24 cellular contexts compared by ENCODE assay signal in the genomic region with DNA sequence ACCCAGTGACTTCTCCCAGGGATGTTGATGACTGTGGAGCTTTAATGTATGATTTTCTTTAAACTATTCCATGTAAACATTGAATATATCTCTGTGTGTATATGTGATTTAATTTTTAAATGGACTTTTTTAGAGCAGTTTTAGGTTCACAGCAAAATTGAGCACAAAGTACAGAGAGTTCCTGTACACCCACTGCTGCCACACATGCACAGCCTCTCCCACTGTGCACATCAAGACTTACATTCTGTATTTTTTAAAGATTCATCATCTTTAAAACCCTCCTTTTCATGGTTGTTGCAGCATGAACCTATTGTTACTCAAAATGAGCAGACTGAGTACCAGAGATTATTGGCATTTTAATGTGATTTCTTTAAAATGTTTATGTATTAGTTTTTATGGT. TPM values are rescaled to one million over a fixed set of nuclear protein-coding genes. Genes with fewer than 3 reads are reported as not detected.
"Had no signal": no experiment of that assay in that cellular context is flagged by ENCODE, and none has a peak within 500 bp of the region (broad histone marks: within the 10 kb centered on the region; RNA-seq: fewer than 3 reads in every experiment).

No MANE protein-coding gene starts in this region.

- H3K4me1 ChIP-seq: gastroesophageal sphincter had no signal

- H3K4me3 ChIP-seq: gastroesophageal sphincter, heart left ventricle, lung, pancreas, sigmoid colon, tibial artery had no signal

- H3K27me3 ChIP-seq: gastroesophageal sphincter, heart left ventricle, neutrophil, pancreas, sigmoid colon, tibial artery had no signal

- H3K36me3 ChIP-seq: gastroesophageal sphincter, heart left ventricle, neutrophil, pancreas, sigmoid colon, tibial artery had no signal

- H3K9me3 ChIP-seq: gastroesophageal sphincter, heart left ventricle, neutrophil, pancreas, sigmoid colon, tibial artery had no signal

- DNase-seq: central memory CD4-positive, alpha-beta T cell; cortex of kidney; effector CD4-positive, alpha-beta T cell; foreskin fibroblast; heart left ventricle; hippocampal formation; islet precursor cell; left ventricle myocardium superior; naive B cell; pancreas; right cardiac atrium; sigmoid colon; small intestine; stimulated activated CD4-positive, alpha-beta T cell treated with anti-CD3 and anti-CD28 coated beads, Interleukin-1b, Interleukin-23, amount 100 ng/mL, for 48 hours; stimulated activated CD4-positive, alpha-beta T cell treated with anti-CD3 and anti-CD28 coated beads, Interleukin-4, amount 100 ng/mL, for 1 hour; stimulated activated CD8-positive, alpha-beta memory T cell treated with anti-CD3 and anti-CD28 coated beads, Interleukin-4, amount 100 ng/mL, for 48 hours; stimulated activated naive CD4-positive, alpha-beta T cell; stimulated activated naive CD8-positive, alpha-beta T cell treated with anti-CD3 and anti-CD28 coated beads, Interleukin-15, amount 100 ng/mL, for 72 hours; tibial artery had no signal

- H3K27ac ChIP-seq: gastroesophageal sphincter, neutrophil, sigmoid colon, tibial artery had no signal

RNA-seq across cellular contexts. Expression of gene WIPF3, which starts 51.3 kb away (rescaled TPM):
- total RNA-seq: dermis microvascular lymphatic vessel endothelial cell; natural killer cell treated with Interleukin-12 subunit alpha and Interleukin-12 subunit beta and Interleukin-15 and Interleukin-18, amount 100 ng/mL, for 72 hours had no signal
